25 cellular contexts compared by ENCODE assay signal in the genomic region with DNA sequence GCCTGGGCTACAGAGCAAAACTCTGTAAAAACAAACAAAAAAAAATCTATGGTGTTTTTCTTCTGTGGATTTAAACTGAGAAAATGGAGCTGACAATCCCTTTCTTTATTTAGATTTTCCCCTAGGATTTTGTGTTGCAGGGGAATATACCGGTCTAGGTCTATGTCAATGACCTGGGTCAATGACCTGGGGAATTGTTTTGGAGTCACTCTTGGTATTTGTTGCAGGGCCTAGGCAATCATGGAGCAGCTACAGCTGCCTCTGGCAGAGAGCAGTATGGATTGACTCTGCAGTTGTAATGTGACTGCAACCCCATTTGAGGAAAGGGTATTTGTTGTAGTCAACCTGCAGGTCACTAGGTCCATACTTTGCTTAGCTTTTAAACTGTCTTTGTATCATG. TPM values are rescaled to one million over a fixed set of nuclear protein-coding genes. Genes with fewer than 3 reads are reported as not detected.
"Had no signal": no experiment of that assay in that cellular context is flagged by ENCODE, and none has a peak within 500 bp of the region (broad histone marks: within the 10 kb centered on the region; RNA-seq: fewer than 3 reads in every experiment).

No MANE protein-coding gene starts in this region.

- H3K4me1 Mint-ChIP-seq: activated CD4-positive, alpha-beta T cell treated with anti-CD3 and anti-CD28 coated beads, Interleukin-2, amount 10 ng/mL, durations not matched to agents 7 days and 5 days; activated naive CD4-positive, alpha-beta T cell treated with anti-CD3 and anti-CD28 coated beads, Interleukin-2, amount 10 ng/mL, durations not matched to agents 7 days and 5 days; activated naive CD8-positive, alpha-beta T cell treated with anti-CD3 and anti-CD28 coated beads for 36 hours had no signal

- H3K27ac Mint-ChIP-seq: activated CD4-positive, alpha-beta memory T cell treated with anti-CD3 and anti-CD28 coated beads for 36 hours; activated CD4-positive, alpha-beta T cell treated with anti-CD3 and anti-CD28 coated beads, Interleukin-2, amount 10 ng/mL, durations not matched to agents 7 days and 5 days; activated naive CD4-positive, alpha-beta T cell treated with anti-CD3 and anti-CD28 coated beads, Interleukin-2, amount 10 ng/mL, durations not matched to agents 7 days and 5 days; activated naive CD8-positive, alpha-beta T cell treated with anti-CD3 and anti-CD28 coated beads for 36 hours; activated T-helper 2 cell treated with anti-CD3 and anti-CD28 coated beads, Interferon-gamma antibody, Interleukin-2, Interleukin-4, amounts not matched to agents 10 μg/mL and 5 μg/mL and 100 μg/mL, durations not matched to agents 14 hours and 24 hours and 36 hours had no signal

- H3K4me3 Mint-ChIP-seq: activated CD4-positive, alpha-beta memory T cell treated with anti-CD3 and anti-CD28 coated beads for 36 hours; activated CD4-positive, alpha-beta T cell treated with anti-CD3 and anti-CD28 coated beads, Interleukin-2, amount 10 ng/mL, durations not matched to agents 7 days and 5 days; activated naive CD4-positive, alpha-beta T cell treated with anti-CD3 and anti-CD28 coated beads, Interleukin-2, amount 10 ng/mL, durations not matched to agents 7 days and 5 days; activated naive CD8-positive, alpha-beta T cell treated with anti-CD3 and anti-CD28 coated beads for 36 hours had no signal

- H3K9ac ChIP-seq: SK-N-SH had no signal

- ATAC-seq: Panc1 had no signal

- H3K9me3 ChIP-seq: SJCRH30, SK-N-SH had no signal

- H3K36me3 Mint-ChIP-seq: activated CD4-positive, alpha-beta memory T cell treated with anti-CD3 and anti-CD28 coated beads for 36 hours; activated naive CD4-positive, alpha-beta T cell treated with anti-CD3 and anti-CD28 coated beads, Interleukin-2, amount 10 ng/mL, durations not matched to agents 7 days and 5 days; activated naive CD8-positive, alpha-beta T cell treated with anti-CD3 and anti-CD28 coated beads for 36 hours had no signal

- H3K4me3 ChIP-seq: SJCRH30 had no signal

- H3K27ac ChIP-seq: SJCRH30, VCaP had no signal

- H3K4me1 ChIP-seq: SJCRH30 had no signal

- H3K4me2 ChIP-seq: SK-N-SH had no signal

- DNase-seq: activated CD4-positive, alpha-beta memory T cell treated with anti-CD3 and anti-CD28 coated beads for 36 hours; activated CD4-positive, alpha-beta T cell treated with anti-CD3 and anti-CD28 coated beads, Interleukin-2, amount 10 ng/mL, durations not matched to agents 7 days and 5 days; activated CD4-positive, CD25-positive, alpha-beta regulatory T cell; activated gamma-delta T cell treated with Interleukin-2 at 50 U/mL for 16 hours; activated naive CD4-positive, alpha-beta T cell treated with anti-CD3 and anti-CD28 coated beads, Interleukin-2, amount 10 ng/mL, durations not matched to agents 7 days and 5 days; activated naive CD8-positive, alpha-beta T cell treated with anti-CD3 and anti-CD28 coated beads for 36 hours; activated T-cell treated with anti-CD3 and anti-CD28 coated beads for 4 hours; activated T-cell treated with anti-CD3 and anti-CD28 coated beads, Interleukin-2, amount 50 U/mL, for 48 hours; Kasumi-1; NCI-H1048; NCI-H146; NCI-H2081 treated with DMSO at 0.1 percent for 48 hours; NCI-H526; RPMI8226; SJCRH30; T-helper 1 cell had no signal

- H3K27me3 ChIP-seq: SJCRH30 had no signal

- H3K9me3 Mint-ChIP-seq: activated CD4-positive, alpha-beta memory T cell treated with anti-CD3 and anti-CD28 coated beads for 36 hours; activated CD4-positive, alpha-beta T cell treated with anti-CD3 and anti-CD28 coated beads, Interleukin-2, amount 10 ng/mL, durations not matched to agents 7 days and 5 days; activated naive CD4-positive, alpha-beta T cell treated with anti-CD3 and anti-CD28 coated beads, Interleukin-2, amount 10 ng/mL, durations not matched to agents 7 days and 5 days; activated T-helper 2 cell treated with anti-CD3 and anti-CD28 coated beads, Interferon-gamma antibody, Interleukin-2, Interleukin-4, amounts not matched to agents 10 μg/mL and 5 μg/mL and 100 μg/mL, durations not matched to agents 14 hours and 24 hours and 36 hours had no signal

- H3K36me3 ChIP-seq: SJCRH30 had no signal

RNA-seq across cellular contexts. Expression of gene SLC7A14, which starts 37.6 kb away (rescaled TPM):
- total RNA-seq: activated CD4-positive, alpha-beta memory T cell treated with anti-CD3 and anti-CD28 coated beads for 36 hours; activated CD4-positive, alpha-beta T cell treated with anti-CD3 and anti-CD28 coated beads, Interleukin-2, amount 10 ng/mL, durations not matched to agents 7 days and 5 days; activated CD8-positive, alpha-beta memory T cell treated with anti-CD3 and anti-CD28 coated beads for 36 hours; activated naive CD8-positive, alpha-beta T cell treated with anti-CD3 and anti-CD28 coated beads for 36 hours; activated T-helper 2 cell treated with anti-CD3 and anti-CD28 coated beads, Interferon-gamma antibody, Interleukin-2, Interleukin-4, amounts not matched to agents 10 μg/mL and 5 μg/mL and 100 μg/mL, durations not matched to agents 14 hours and 24 hours and 36 hours; cardiac septum; OCI-LY7; Right ventricle myocardium inferior; SJCRH30; T-helper 2 cell treated with Interferon-gamma antibody and Interleukin-4, amounts not matched to agents 100 ng/mL and 5 ng/mL, for 36 hours had no signal
